In genomic region chr11:69245041-69245440, GRCh38 we compare ENCODE assay signal across 18 cellular contexts. TPM values are rescaled to one million over a fixed set of nuclear protein-coding genes. Genes with fewer than 3 reads are reported as not detected.
DNase-seq lines count a peak whose midpoint lies in the region; ATAC-seq and TF ChIP-seq lines count a peak whose summit lies in the region.
"Had no signal": no experiment of that assay in that cellular context is flagged by ENCODE, and none has a peak within 500 bp of the region (broad histone marks: within the 10 kb centered on the region; RNA-seq: fewer than 3 reads in every experiment).

No MANE protein-coding gene starts in this region.

- H3K27ac ChIP-seq in right cardiac atrium (ENCODE audit: low read length) (no peak overlapping the region), colonic mucosa (no peak overlapping the region)

- ATAC-seq in Right ventricle myocardium inferior (peak; percentile 20), right cardiac atrium (no peak), HG03469 (IDR thresholded peaks at IDR 0.05; ENCODE audit: unreplicated experiment) (no peak), GM19463 (IDR thresholded peaks at IDR 0.05; ENCODE audit: unreplicated experiment) (no peak)
- ATAC-seq: GM23338 had no signal

- intact Hi-C loops in Right ventricle myocardium inferior (cut with DNase I) (no loop called here), right cardiac atrium (cut with DNase I) (no loop called here), colonic mucosa (cut with DNase I) (no loop called here)

- H3K27me3 ChIP-seq in right cardiac atrium (ENCODE audit: control insufficient read depth, insufficient read depth): no peaks in the 10 kb centered on the region
- no peaks in the 10 kb centered on the region for H3K27me3 ChIP-seq in colonic mucosa

- H3K4me3 ChIP-seq in right cardiac atrium (ENCODE audit: low read length): no peak overlapping the region
- H3K4me3 ChIP-seq in colonic mucosa: no peak overlapping the region
- H3K4me3 ChIP-seq: GM23338, HAP-1 had no signal

- H3K9me3 ChIP-seq in right cardiac atrium (ENCODE audit: control insufficient read depth, low read length) (no peaks in the 10 kb centered on the region), colonic mucosa (no peaks in the 10 kb centered on the region)
- H3K9me3 ChIP-seq: HAP-1, SK-N-SH had no signal

- DNase-seq in Right ventricle myocardium inferior (ENCODE audit: missing footprints) (no peak), right cardiac atrium (no peak), colonic mucosa (peak; percentile 7), mesenteric fat pad (ENCODE audit: low spot score) (peak; percentile 65), ureter (ENCODE audit: low spot score) (peak; percentile 17)
- DNase-seq: Karpas-422, NCI-H1092, NCI-H1417 treated with DMSO at 0.1 percent for 48 hours, NCI-H1694 treated with DMSO at 0.1 percent for 48 hours, NCI-H2081 treated with DMSO at 0.1 percent for 48 hours, NCI-H2171, NCI-H226, NCI-H748 treated with DMSO at 0.1 percent for 48 hours, SK-N-SH had no signal

- H3K9ac ChIP-seq in colonic mucosa (ENCODE audit: low read depth in 2 of 2, low read length in 2 of 2): no peak overlapping the region
- H3K9ac ChIP-seq: SK-N-SH had no signal

- H3K4me1 ChIP-seq in right cardiac atrium (ENCODE audit: control insufficient read depth, insufficient read depth, low read length): no peaks in the 10 kb centered on the region
- H3K4me1 ChIP-seq in colonic mucosa: no peaks in the 10 kb centered on the region
- H3K4me1 ChIP-seq: HAP-1 had no signal

- H3K36me3 ChIP-seq in colonic mucosa: no peaks in the 10 kb centered on the region
- H3K36me3 ChIP-seq: HAP-1 had no signal

- TF ChIP-seq CTCF in colonic mucosa (IDR thresholded peaks at IDR 0.05): no peak

- WGBS in right cardiac atrium: 95% methylated on average over 2 of the region's 2 CpGs

RNA-seq across cellular contexts. Expression of gene MYEOV, which starts 48.9 kb away (rescaled TPM):
- total RNA-seq in Right ventricle myocardium inferior (not detected), right cardiac atrium (under 1 TPM in 1 of 4 donors, not detected in 3; 0.11 TPM), colonic mucosa (1 to 10 TPM; 4.5 to 8.2 TPM), mesenteric fat pad (31.4 TPM), ureter (not detected)
- polyA plus RNA-seq in right cardiac atrium: not detected
- polyA plus RNA-seq: GM23338 had no signal

Comparison
In these comparisons a context has a peak if more than half of its experiments do, and no peak if none do; other contexts are left out.
1. DNase-seq: peak in colonic mucosa (single experiment), mesenteric fat pad (single experiment) and ureter (single experiment); none in Right ventricle myocardium inferior (single experiment) and right cardiac atrium (0 of 3).